In genomic region chr14:98966465-98967162, GRCh38 we compare ENCODE assay signal across 15 cellular contexts.
A peak's percentile ranks its signal among the peaks of the same experiment; 100 is the strongest.
DNase-seq lines count a peak whose midpoint lies in the region; ATAC-seq and TF ChIP-seq lines count a peak whose summit lies in the region.
"Had no signal": no experiment of that assay in that cellular context is flagged by ENCODE, and none has a peak within 500 bp of the region (broad histone marks: within the 10 kb centered on the region; RNA-seq: fewer than 3 reads in every experiment).

No MANE protein-coding gene starts in this region.

- dilution Hi-C loops in mammary epithelial cell (cut with HindIII; ENCODE audit: low sequenced_read_pairs), result no loop called here

- H2AFZ ChIP-seq in mammary epithelial cell (ENCODE audit: low read depth, low read length), result no peak overlapping the region

- ATAC-seq in activated T-helper 17 cell treated with anti-CD3 and anti-CD28 coated beads, Interleukin-2, amount 50 U/mL, for 72 hours (replicated peaks), result peak; percentile 81
- no peak for ATAC-seq in HG02763 (IDR thresholded peaks at IDR 0.05; ENCODE audit: unreplicated experiment)

- no peaks in the 10 kb centered on the region for H3K36me3 ChIP-seq in mammary epithelial cell (ENCODE audit: insufficient read depth, low read length)
- H3K36me3 ChIP-seq in esophagus muscularis mucosa, result no peaks in the 10 kb centered on the region

- TF ChIP-seq EP300 in esophagus muscularis mucosa (IDR thresholded peaks at IDR 0.05), result no peak

- intact Hi-C loops in mammary epithelial cell (cut with micrococcal nuclease), result no loop called here
- intact Hi-C loops in MCF 10A (cut with micrococcal nuclease), result no loop called here
- intact Hi-C loops in esophagus muscularis mucosa (cut with DNase I), result no loop called here

- POLR2A ChIA-PET in MCF 10A (lab: Yijun Ruan, JAX), result interaction anchor here (0.6 to 1.4 kb wide), 4 partner anchors 9 to 1026 kb away, joined by 3 read pairs; no protein-coding TSS in a partner anchor

- H3K27ac ChIP-seq in mammary epithelial cell (ENCODE audit: insufficient read depth, low read depth, low read length) (no peak overlapping the region), esophagus muscularis mucosa (replicated peaks in 1 of 4) (no peak overlapping the region)

- H4K20me1 ChIP-seq in mammary epithelial cell (ENCODE audit: insufficient read depth, low read length), result no peaks in the 10 kb centered on the region

- H3K4me3 Mint-ChIP-seq in MCF 10A (ENCODE audit: unreplicated experiment) (no peak overlapping the region), type B pancreatic cell (no peak overlapping the region)
- H3K4me3 Mint-ChIP-seq in activated T-helper 17 cell treated with anti-CD3 and anti-CD28 coated beads, Interleukin-2, amount 50 U/mL, for 72 hours, result no peak overlapping the region
- H3K4me3 Mint-ChIP-seq: B cell; CD4-positive, alpha-beta T cell; H9 had no signal

- H3K9me3 ChIP-seq in mammary epithelial cell (replicated peaks; ENCODE audit: insufficient read depth, low read length), result no peaks in the 10 kb centered on the region
- no peaks in the 10 kb centered on the region for H3K9me3 ChIP-seq in esophagus muscularis mucosa

- BruUV-seq in mammary epithelial cell (replicated peaks; lab: Mats Ljungman, UMichigan) (no TSS peak), MCF 10A (replicated peaks; lab: Mats Ljungman, UMichigan) (no TSS peak)

- no peak for TF ChIP-seq CTCF in mammary epithelial cell (conservative IDR thresholded peaks at IDR 0.05 in 1 of 2, IDR thresholded peaks at IDR 0.05 in 1 of 2; ENCODE audit: extremely low read depth in 1 of 2, insufficient read depth in 1 of 2, low read depth in 1 of 2, low read length in 2 of 2)
- TF ChIP-seq CTCF in MCF 10A (IDR thresholded peaks at IDR 0.05; ENCODE audit: unreplicated experiment), result no peak
- no peak for TF ChIP-seq CTCF in esophagus muscularis mucosa (IDR thresholded peaks at IDR 0.05)
- TF ChIP-seq CTCF in type B pancreatic cell (conservative IDR thresholded peaks at IDR 0.05), result no peak

- H3K4me2 ChIP-seq in mammary epithelial cell (ENCODE audit: insufficient read depth, low read depth, low read length), result peak overlapping the region; percentile 21

- H3K27me3 ChIP-seq in mammary epithelial cell (ENCODE audit: insufficient read depth, low read length) (no peaks in the 10 kb centered on the region), esophagus muscularis mucosa (no peaks in the 10 kb centered on the region)

- CTCF ChIA-PET in mammary epithelial cell (lab: Charles Lee; ENCODE audit: low non-redundant PET) (no interaction called here), MCF 10A (lab: Yijun Ruan, JAX) (interaction anchor here (0.7 kb wide), 1 partner anchor 9 kb away, joined by 4 read pairs; no protein-coding TSS in a partner anchor)

- no peaks in the 10 kb centered on the region for H3K79me2 ChIP-seq in mammary epithelial cell (ENCODE audit: insufficient read depth, low read length)

- 0% methylated on average over 6 of the region's 6 CpGs for WGBS in mammary epithelial cell (ENCODE audit: low coverage, missing lambda C conversion rate)
- 81% methylated on average over 6 of the region's 6 CpGs for WGBS in esophagus muscularis mucosa

- H3K4me1 Mint-ChIP-seq in MCF 10A (ENCODE audit: insufficient read depth, unreplicated experiment), result peaks cover 5% of the 10 kb centered on the region
- peaks cover 24% of the 10 kb centered on the region for H3K4me1 Mint-ChIP-seq in activated T-helper 17 cell treated with anti-CD3 and anti-CD28 coated beads, Interleukin-2, amount 50 U/mL, for 72 hours
- peaks cover 4% of the 10 kb centered on the region for H3K4me1 Mint-ChIP-seq in type B pancreatic cell (ENCODE audit: unreplicated experiment)
- H3K4me1 Mint-ChIP-seq: B cell had no signal

- no peak overlapping the region for H3K9ac ChIP-seq in mammary epithelial cell (ENCODE audit: insufficient read depth, low read length)

- H3K4me1 ChIP-seq in mammary epithelial cell (ENCODE audit: insufficient read depth, low read length) (peaks cover 26% of the 10 kb centered on the region), esophagus muscularis mucosa (no peaks in the 10 kb centered on the region)

- H3K27ac Mint-ChIP-seq in MCF 10A (ENCODE audit: low read depth, unreplicated experiment) (no peak overlapping the region), type B pancreatic cell (no peak overlapping the region)
- H3K27ac Mint-ChIP-seq in activated T-helper 17 cell treated with anti-CD3 and anti-CD28 coated beads, Interleukin-2, amount 50 U/mL, for 72 hours, result no peak overlapping the region
- H3K27ac Mint-ChIP-seq: B cell; CD4-positive, alpha-beta T cell; H9 had no signal

- H3K4me3 ChIP-seq in mammary epithelial cell (replicated peaks in 1 of 3; ENCODE audit: insufficient read depth in 1 of 3, low read depth in 2 of 3, low read length in 3 of 3), result no peak overlapping the region
- no peak overlapping the region for H3K4me3 ChIP-seq in esophagus muscularis mucosa

- peak; percentile 71 for DNase-seq in mammary epithelial cell
- DNase-seq in MCF 10A (ENCODE audit: unreplicated experiment), result no peak
- DNase-seq in esophagus muscularis mucosa (ENCODE audit: extremely low spot score), result peak; percentile 68
- DNase-seq in activated gamma-delta T cell treated with Interleukin-2 at 50 U/mL for 16 hours, result no peak
- DNase-seq in type B pancreatic cell (ENCODE audit: extremely low spot score, unreplicated experiment), result no peak
- DNase-seq: C1 segment of cervical spinal cord; CD4-positive, alpha-beta T cell; COR-L47; DND-41; GDM1; GOT3; H9 had no signal

- peaks cover 17% of the 10 kb centered on the region for H3K27me3 Mint-ChIP-seq in MCF 10A (ENCODE audit: insufficient read depth, unreplicated experiment)
- no peaks in the 10 kb centered on the region for H3K27me3 Mint-ChIP-seq in activated T-helper 17 cell treated with anti-CD3 and anti-CD28 coated beads, Interleukin-2, amount 50 U/mL, for 72 hours
- H3K27me3 Mint-ChIP-seq in type B pancreatic cell, result peaks cover 8% of the 10 kb centered on the region
- H3K27me3 Mint-ChIP-seq: B cell; CD4-positive, alpha-beta T cell had no signal

- no peaks in the 10 kb centered on the region for H3K9me3 Mint-ChIP-seq in MCF 10A (ENCODE audit: unreplicated experiment)
- no peaks in the 10 kb centered on the region for H3K9me3 Mint-ChIP-seq in activated T-helper 17 cell treated with anti-CD3 and anti-CD28 coated beads, Interleukin-2, amount 50 U/mL, for 72 hours
- peaks cover 8% of the 10 kb centered on the region for H3K9me3 Mint-ChIP-seq in type B pancreatic cell
- H3K9me3 Mint-ChIP-seq: CD4-positive, alpha-beta T cell; H9 had no signal

- no peak for TF ChIP-seq POLR2A in esophagus muscularis mucosa (IDR thresholded peaks at IDR 0.05; ENCODE audit: low read depth)

- in situ Hi-C loops in mammary epithelial cell (cut with MboI; ENCODE audit: low sequenced_read_pairs in 2 of 2), result no loop called here

- H3K36me3 Mint-ChIP-seq in MCF 10A (ENCODE audit: insufficient read depth, unreplicated experiment) (peaks cover 6% of the 10 kb centered on the region), type B pancreatic cell (no peaks in the 10 kb centered on the region)
- H3K36me3 Mint-ChIP-seq in activated T-helper 17 cell treated with anti-CD3 and anti-CD28 coated beads, Interleukin-2, amount 50 U/mL, for 72 hours (ENCODE audit: low read depth), result no peaks in the 10 kb centered on the region

Comparison
In these comparisons a context has a peak if more than half of its experiments do, and no peak if none do; other contexts are left out.
1. DNase-seq: peak in mammary epithelial cell (single experiment) and esophagus muscularis mucosa (single experiment); none in MCF 10A (single experiment), activated gamma-delta T cell treated with Interleukin-2 at 50 U/mL for 16 hours (single experiment) and type B pancreatic cell (single experiment).